ENCODE assay signal across 20 cellular contexts in genomic region chr1:213905315-213905714, GRCh38.
DNase-seq lines count a peak whose midpoint lies in the region; ATAC-seq and TF ChIP-seq lines count a peak whose summit lies in the region.
"Had no signal": no experiment of that assay in that cellular context is flagged by ENCODE, and none has a peak within 500 bp of the region (broad histone marks: within the 10 kb centered on the region; RNA-seq: fewer than 3 reads in every experiment).

No MANE protein-coding gene starts in this region.

- DNase-seq in MG63: peak; percentile 19
- DNase-seq in dermis blood vessel endothelial cell: peak; percentile 1
- DNase-seq in spleen: peak; percentile 81
- DNase-seq in SK-N-DZ (ENCODE audit: low spot score): no peak
- no peak for DNase-seq in NCI-H2227 treated with DMSO at 0.1 percent for 48 hours (lab: John Stamatoyannopoulos, UW)
- DNase-seq in stimulated activated CD4-positive, alpha-beta T cell treated with anti-CD3 and anti-CD28 coated beads, Interleukin-4, amount 100 ng/mL, for 24 hours: no peak
- DNase-seq: activated CD4-positive, alpha-beta T cell treated with anti-CD3 and anti-CD28 coated beads for 36 hours; CD8-positive, alpha-beta T cell; cortex of kidney; EL; immature natural killer cell; mammary epithelial cell; NCI-H1436 treated with DMSO at 0.1 percent for 48 hours; right lobe of liver had no signal

- H3K4me3 ChIP-seq in MG63: no peak overlapping the region
- H3K4me3 ChIP-seq in spleen: no peak overlapping the region
- H3K4me3 ChIP-seq: gastrocnemius medialis, right lobe of liver, SJSA1, vagina had no signal

- WGBS in spleen, 5 donors: 44 to 62% (median 55%) methylated on average over 11 to 13 of the region's 13 CpGs

- H3K27ac ChIP-seq in layer of hippocampus (ENCODE audit: low read depth, low read length) (peak overlapping the region; percentile 16), spleen (peak overlapping the region in 4 of 8 donors; percentile 28 to 39 (median 34))
- H3K27ac ChIP-seq: epithelial cell of prostate, gastrocnemius medialis, right lobe of liver, SJSA1, vagina had no signal

- TF ChIP-seq POLR2A in spleen (IDR thresholded peaks at IDR 0.05): no peak

- intact Hi-C loops in spleen (cut with DNase I; ENCODE audit: low total_unique reads): no loop called here

- H3K36me3 ChIP-seq in MG63: no peaks in the 10 kb centered on the region
- H3K36me3 ChIP-seq in spleen: no peaks in the 10 kb centered on the region
- H3K36me3 ChIP-seq: gastrocnemius medialis, right lobe of liver, SJSA1, vagina had no signal

- H3K4me1 ChIP-seq in spleen: peaks cover 0 to 7% (median 0%) of the 10 kb centered on the region in 6 donors
- H3K4me1 ChIP-seq: gastrocnemius medialis, right lobe of liver, SJSA1, vagina had no signal

- H3K9me3 ChIP-seq in MG63 (no peaks in the 10 kb centered on the region), spleen (no peaks in the 10 kb centered on the region)
- H3K9me3 ChIP-seq: gastrocnemius medialis, right lobe of liver, SJSA1, vagina had no signal

- H3K27me3 ChIP-seq in MG63 (peaks cover 11% of the 10 kb centered on the region), layer of hippocampus (ENCODE audit: control insufficient read depth, insufficient read depth, low read length) (no peaks in the 10 kb centered on the region), spleen (replicated peaks in 1 of 7) (peaks cover 0 to 6% (median 0%) of the 10 kb centered on the region in 7 donors)
- H3K27me3 ChIP-seq: gastrocnemius medialis, right lobe of liver, SJSA1, vagina had no signal

- ATAC-seq in GM18909 (IDR thresholded peaks at IDR 0.05; ENCODE audit: poor library complexity, unreplicated experiment): no peak
- ATAC-seq: activated CD4-positive, alpha-beta T cell treated with anti-CD3 and anti-CD28 coated beads for 36 hours; CD8-positive, alpha-beta T cell; gastrocnemius medialis had no signal

- TF ChIP-seq CTCF in spleen (IDR thresholded peaks at IDR 0.05 in 8 of 11, conservative IDR thresholded peaks at IDR 0.05 in 3 of 11): no peak

Comparison
In these comparisons a context has a peak if more than half of its experiments do, and no peak if none do; other contexts are left out.
1. DNase-seq: peak in MG63 (single experiment), dermis blood vessel endothelial cell (single experiment) and spleen (single experiment); none in SK-N-DZ (single experiment), NCI-H2227 treated with DMSO at 0.1 percent for 48 hours (single experiment) and stimulated activated CD4-positive, alpha-beta T cell treated with anti-CD3 and anti-CD28 coated beads, Interleukin-4, amount 100 ng/mL, for 24 hours (single experiment).